In the genomic region with DNA sequence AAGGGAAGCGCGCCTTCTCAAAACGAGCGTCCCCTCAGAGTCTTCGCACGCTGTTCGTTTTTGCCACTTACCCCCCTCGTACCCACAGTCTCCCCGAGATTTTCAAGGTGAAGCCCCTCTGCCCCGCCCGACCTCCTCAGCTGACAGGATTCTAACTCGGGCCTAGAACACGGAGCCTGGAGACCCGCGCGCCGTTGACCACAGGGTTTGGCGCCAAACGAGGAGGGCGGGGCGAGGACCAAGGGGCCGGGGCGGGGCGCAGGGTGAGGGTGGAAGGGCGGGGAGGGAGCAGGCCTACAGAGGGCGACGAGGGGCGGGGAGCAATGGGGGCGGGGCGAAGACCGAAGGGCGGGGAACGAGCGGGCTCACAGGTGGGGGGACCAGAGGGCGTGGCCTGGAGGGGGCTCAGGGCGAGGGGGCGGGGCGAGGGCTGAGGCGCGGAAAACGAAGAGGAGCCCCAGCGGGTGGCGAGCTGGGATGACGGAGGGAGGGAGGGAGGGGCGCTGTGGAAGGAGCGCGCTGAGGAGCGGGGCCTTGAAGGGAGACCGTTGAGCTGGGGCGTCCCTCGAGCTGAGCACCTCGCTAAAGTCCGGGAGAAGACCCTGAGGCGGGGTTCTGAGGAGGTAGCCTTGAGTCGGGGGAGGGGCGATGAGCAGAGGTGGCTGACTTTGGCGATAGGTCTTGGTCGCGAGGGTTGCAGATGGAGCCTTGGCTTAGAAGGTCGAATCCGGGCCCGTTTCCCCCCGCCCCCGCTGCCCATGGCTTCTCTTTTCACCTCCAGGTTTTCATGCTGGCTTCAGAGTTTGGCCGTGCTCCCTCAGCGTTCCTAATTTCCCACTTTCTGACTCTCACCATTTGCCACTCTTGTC, we compare ENCODE assay signal across 8 cellular contexts. TPM values are rescaled to one million over a fixed set of nuclear protein-coding genes. Genes with fewer than 3 reads are reported as not detected.
DNase-seq lines count a peak whose midpoint lies in the region; ATAC-seq and TF ChIP-seq lines count a peak whose summit lies in the region.

DMC1 (minus strand) TSS at position 212 of the 869 bp plus-strand sequence. CDS start 1,927 bp downstream, outside the sequence.

- no peaks in the 10 kb centered on the region for H3K36me3 Mint-ChIP-seq in activated CD8-positive, alpha-beta T cell treated with anti-CD3 and anti-CD28 coated beads for 36 hours (ENCODE audit: low read depth)

- H3K27me3 ChIP-seq in dorsolateral prefrontal cortex: no peaks in the 10 kb centered on the region
- H3K27me3 ChIP-seq in right lobe of liver: no peaks in the 10 kb centered on the region
- H3K27me3 ChIP-seq in SJCRH30: no peaks in the 10 kb centered on the region

- POLR2A ChIA-PET in activated CD8-positive, alpha-beta T cell treated with anti-CD3 and anti-CD28 coated beads for 36 hours (lab: Charles Lee): interaction anchor here (0.7 to 2.5 kb wide), 9 partner anchors 12 to 186 kb away, joined by 3 to 8 read pairs (median 3); partner anchors contain the start of gene TOMM22

- H3K36me3 ChIP-seq in right lobe of liver (no peaks in the 10 kb centered on the region), SJCRH30 (no peaks in the 10 kb centered on the region)

- H3K9me3 ChIP-seq in right lobe of liver (no peaks in the 10 kb centered on the region), SJCRH30 (replicated peaks) (no peaks in the 10 kb centered on the region)

- WGBS in right lobe of liver (ENCODE audit: insufficient coverage, low coverage, low lambda C conversion rate, missing lambda C conversion rate): 6% methylated on average over 14 of the region's 66 CpGs

- H3K4me1 ChIP-seq in right lobe of liver (peaks cover 0 to 4% (median 0%) of the 10 kb centered on the region in 4 donors), SJCRH30 (peaks cover 11% of the 10 kb centered on the region)

- no peaks in the 10 kb centered on the region for H3K27me3 Mint-ChIP-seq in activated CD8-positive, alpha-beta T cell treated with anti-CD3 and anti-CD28 coated beads for 36 hours

- peaks cover 13% of the 10 kb centered on the region for H3K4me1 Mint-ChIP-seq in activated CD8-positive, alpha-beta T cell treated with anti-CD3 and anti-CD28 coated beads for 36 hours (ENCODE audit: low read depth)

- peak within 1 kb of the TSS; percentile 89 for H3K4me3 Mint-ChIP-seq in activated CD8-positive, alpha-beta T cell treated with anti-CD3 and anti-CD28 coated beads for 36 hours

- H3K27ac ChIP-seq in dorsolateral prefrontal cortex: peak within 1 kb of the TSS; percentile 14 to 95 (median 84)
- H3K27ac ChIP-seq in right lobe of liver: no peak within 1 kb of the TSS
- H3K27ac ChIP-seq in SJCRH30: no peak within 1 kb of the TSS

- TF ChIP-seq CTCF in GM12864 (IDR thresholded peaks at IDR 0.05; ENCODE audit: low read depth, low read length, missing control alignments): no peak
- TF ChIP-seq CTCF in activated CD8-positive, alpha-beta T cell treated with anti-CD3 and anti-CD28 coated beads for 36 hours (IDR thresholded peaks at IDR 0.05): no peak
- TF ChIP-seq CTCF in dorsolateral prefrontal cortex (IDR thresholded peaks at IDR 0.05 in 54 of 56, conservative IDR thresholded peaks at IDR 0.05 in 2 of 56; ENCODE audit: low read depth in 1 of 56, partially characterized antibody in 56 of 56): peak in 2 of 56 donors; percentile 15 to 34
- no peak for TF ChIP-seq CTCF in right lobe of liver (IDR thresholded peaks at IDR 0.05)

- DNase-seq in GM12864 (ENCODE audit: low read depth) (peak; percentile 68), NCI-H82 treated with DMSO at 0.1 percent for 48 hours (lab: John Stamatoyannopoulos, UW; ENCODE audit: unreplicated experiment) (peak; percentile 77), dorsolateral prefrontal cortex (peak; percentile 64 to 88 (median 76)), right lobe of liver (peak; percentile 92 to 94 (median 93)), SJCRH30 (no peak)
- DNase-seq in activated CD8-positive, alpha-beta T cell treated with anti-CD3 and anti-CD28 coated beads for 36 hours: peak; percentile 99
- peak; percentile 94 for DNase-seq in stimulated activated CD4-positive, alpha-beta T cell treated with anti-CD3 and anti-CD28 coated beads, Interleukin-4, amount 100 ng/mL, for 24 hours

- intact Hi-C loops in activated CD8-positive, alpha-beta T cell treated with anti-CD3 and anti-CD28 coated beads for 36 hours (cut with micrococcal nuclease): loop anchor here (5.0 kb wide), 1 partner anchor 63 kb away; the partner anchor contains the start of gene DDX17
- intact Hi-C loops in dorsolateral prefrontal cortex (cut with DNase I): loop anchor here (1.0 to 5.0 kb wide), 7 partner anchors 63 to 515 kb away; partner anchors contain the start of gene DDX17 (in 1 of the 2)
- intact Hi-C loops in right lobe of liver (cut with DNase I): no loop called here

- TF ChIP-seq POLR2A in right lobe of liver (IDR thresholded peaks at IDR 0.05): no peak

- no peaks in the 10 kb centered on the region for H3K9me3 Mint-ChIP-seq in activated CD8-positive, alpha-beta T cell treated with anti-CD3 and anti-CD28 coated beads for 36 hours

- H3K27ac Mint-ChIP-seq in activated CD8-positive, alpha-beta T cell treated with anti-CD3 and anti-CD28 coated beads for 36 hours: peak within 1 kb of the TSS; percentile 98

- CTCF ChIA-PET in activated CD8-positive, alpha-beta T cell treated with anti-CD3 and anti-CD28 coated beads for 36 hours (lab: Charles Lee): interaction anchor here (1.1 to 2.3 kb wide), 5 partner anchors 82 to 518 kb away, joined by 3 to 18 read pairs (median 3); no protein-coding TSS in a partner anchor

- ATAC-seq in HG03280 (IDR thresholded peaks at IDR 0.05; ENCODE audit: unreplicated experiment): peak; percentile 68
- ATAC-seq in activated CD8-positive, alpha-beta T cell treated with anti-CD3 and anti-CD28 coated beads for 36 hours: peak; percentile 97
- ATAC-seq in right lobe of liver: peak; percentile 99

- peak within 1 kb of the TSS; percentile 88 for H3K4me3 ChIP-seq in GM12864 (ENCODE audit: low read depth, low read length)
- H3K4me3 ChIP-seq in dorsolateral prefrontal cortex: peak within 1 kb of the TSS; percentile 49 to 84 (median 68)
- H3K4me3 ChIP-seq in right lobe of liver: peak within 1 kb of the TSS; percentile 43 to 60 (median 57)
- H3K4me3 ChIP-seq in SJCRH30: no peak within 1 kb of the TSS

RNA-seq across cellular contexts. Expression of gene DMC1, which starts in this region (rescaled TPM):
- total RNA-seq in activated CD8-positive, alpha-beta T cell treated with anti-CD3 and anti-CD28 coated beads for 36 hours: 10 to 100 TPM; 14.2 to 15.1 TPM
- total RNA-seq in dorsolateral prefrontal cortex (1 to 10 TPM in 86 of 120 experiments, under 1 TPM in 30, not detected in 4; 0.23 to 4.2 (median 1.6) TPM), right lobe of liver (under 1 TPM in 1 of 6 experiments, not detected in 5; 0.55 TPM)
- not detected in 2 replicates for total RNA-seq in SJCRH30 (2014; rRNA removed; shearing (Covaris generic))

Comparison
In these comparisons a context has a peak if more than half of its experiments do, and no peak if none do; other contexts are left out.
1. Peak in DNase-seq, ATAC-seq and H3K4me3 ChIP-seq in right lobe of liver; RNA of the gene not detected or under 1 TPM.
2. DNase-seq: peak in GM12864 (single experiment), NCI-H82 treated with DMSO at 0.1 percent for 48 hours (single experiment), activated CD8-positive, alpha-beta T cell treated with anti-CD3 and anti-CD28 coated beads for 36 hours (single experiment), dorsolateral prefrontal cortex (10 of 10) and stimulated activated CD4-positive, alpha-beta T cell treated with anti-CD3 and anti-CD28 coated beads, Interleukin-4, amount 100 ng/mL, for 24 hours (single experiment); none in SJCRH30 (0 of 2).
3. H3K27ac ChIP-seq: peak in dorsolateral prefrontal cortex (59 of 59); none in right lobe of liver (0 of 3) and SJCRH30 (single experiment).
4. intact Hi-C loops: an anchor here in activated CD8-positive, alpha-beta T cell treated with anti-CD3 and anti-CD28 coated beads for 36 hours (5.0 kb wide) and dorsolateral prefrontal cortex (1.0 to 5.0 kb wide); none called in right lobe of liver.
5. Peak in every context shown above with its lines, with median percentiles within 50 percentile points of each other: ATAC-seq.